8 cellular contexts compared by ENCODE assay signal in the genomic region with DNA sequence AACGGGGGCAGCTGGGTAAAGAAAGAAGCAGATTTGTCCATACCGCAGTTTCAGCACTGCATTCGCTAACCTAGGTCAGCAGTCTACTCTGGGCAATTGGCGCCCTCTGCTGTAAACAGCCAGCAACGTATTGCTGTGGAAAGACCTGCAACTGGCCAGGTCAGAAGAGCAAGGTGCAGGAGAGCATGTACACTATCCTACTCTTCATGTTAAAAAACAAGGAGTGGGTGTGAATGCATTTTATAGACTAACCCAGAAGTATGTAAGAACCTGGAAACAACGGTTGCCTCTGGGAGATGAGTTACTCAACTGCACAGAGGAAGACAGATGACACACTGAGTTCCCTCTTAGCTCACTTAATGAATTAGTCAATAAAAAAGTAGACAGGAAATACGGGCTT. TPM values are rescaled to one million over a fixed set of nuclear protein-coding genes. Genes with fewer than 3 reads are reported as not detected.
DNase-seq lines count a peak whose midpoint lies in the region; ATAC-seq and TF ChIP-seq lines count a peak whose summit lies in the region.

No MANE protein-coding gene starts in this region.

- H3K4me1 ChIP-seq in tibial artery, result peaks cover 0 to 24% (median 16%) of the 10 kb centered on the region in 4 donors

- no peaks in the 10 kb centered on the region for H3K9me3 Mint-ChIP-seq in osteocyte (ENCODE audit: unreplicated experiment)

- TF ChIP-seq CTCF in fibroblast of villous mesenchyme (IDR thresholded peaks at IDR 0.05; ENCODE audit: insufficient read depth, low read depth, low read length), result peak; percentile 80
- peak; percentile 84 for TF ChIP-seq CTCF in osteocyte (IDR thresholded peaks at IDR 0.05)
- peak; percentile 33 to 57 for TF ChIP-seq CTCF in tibial artery (IDR thresholded peaks at IDR 0.05)

- H3K4me3 Mint-ChIP-seq in osteocyte (ENCODE audit: unreplicated experiment), result no peak overlapping the region

- H3K36me3 Mint-ChIP-seq in osteocyte (ENCODE audit: unreplicated experiment), result peaks cover 22% of the 10 kb centered on the region

- H3K27ac ChIP-seq in tibial artery, result no peak overlapping the region

- H3K4me3 ChIP-seq in fibroblast of villous mesenchyme (ENCODE audit: low read depth, low read length) (no peak overlapping the region), tibial artery (no peak overlapping the region)

- intact Hi-C loops in tibial artery (cut with DNase I; ENCODE audit: low total_unique reads), result no loop called here

- H3K9me3 ChIP-seq in tibial artery, result no peaks in the 10 kb centered on the region

- no peak overlapping the region for H3K27ac Mint-ChIP-seq in osteocyte (ENCODE audit: unreplicated experiment)

- peak; percentile 93 for ATAC-seq in GM21526 (IDR thresholded peaks at IDR 0.05; ENCODE audit: low FRiP score, unreplicated experiment)

- DNase-seq in DMS79 treated with DMSO at 0.1 percent for 48 hours (lab: John Stamatoyannopoulos, UW) (peak; percentile 53), HuH-7 (ENCODE audit: low spot score) (peak; percentile 83), RKO (ENCODE audit: low spot score) (peak; percentile 59), fibroblast of villous mesenchyme (ENCODE audit: low read depth) (peak; percentile 66), osteocyte (ENCODE audit: extremely low spot score, unreplicated experiment) (no peak), tibial artery (peak in 1 of 2 donors; percentile 47)
- DNase-seq in activated T-helper 1 cell treated with anti-CD3 and anti-CD28 coated beads, Interleukin-2, amount 50 U/mL, for 16 hours (ENCODE audit: low read depth in 1 of 2, low spot score in 1 of 2), result peak; percentile 46 to 49

- no peaks in the 10 kb centered on the region for H3K27me3 Mint-ChIP-seq in osteocyte (ENCODE audit: unreplicated experiment)

- H3K27me3 ChIP-seq in tibial artery, result no peaks in the 10 kb centered on the region

- H3K36me3 ChIP-seq in tibial artery, result peaks cover 26 to 55% (median 26%) of the 10 kb centered on the region in 3 donors

- H3K4me1 Mint-ChIP-seq in osteocyte (ENCODE audit: unreplicated experiment), result peaks cover 24% of the 10 kb centered on the region

RNA-seq across cellular contexts. Expression of a gene that starts 6.2 kb away (rescaled TPM):
- 30.0 and 32.0 TPM in 2 replicates for total RNA-seq in fibroblast of villous mesenchyme
- total RNA-seq in osteocyte, result 43.3 and 44.8 TPM in 2 replicates

RNA-seq across cellular contexts. Expression of a gene that starts 44.2 kb away (rescaled TPM):
- 10.8 and 12.6 TPM in 2 replicates for total RNA-seq in fibroblast of villous mesenchyme
- total RNA-seq in osteocyte, result 14.3 and 19.0 TPM in 2 replicates

RNA-seq across cellular contexts. Expression of a gene that starts 50.2 kb away (rescaled TPM):
- total RNA-seq in fibroblast of villous mesenchyme (6.1 and 7.8 TPM in 2 replicates), osteocyte (5.5 and 5.8 TPM in 2 replicates)
